28 cellular contexts compared by ENCODE assay signal in genomic region chr18:62797329-62797728, GRCh38.
"Had no signal": no experiment of that assay in that cellular context is flagged by ENCODE, and none has a peak within 500 bp of the region (broad histone marks: within the 10 kb centered on the region; RNA-seq: fewer than 3 reads in every experiment).

No MANE protein-coding gene starts in this region.

- H3K27me3 ChIP-seq: ascending aorta, body of pancreas, SJSA1 had no signal

- H3K9me3 Mint-ChIP-seq: activated CD4-positive, alpha-beta T cell treated with anti-CD3 and anti-CD28 coated beads, Interleukin-2, amount 10 ng/mL, durations not matched to agents 24 days and 14 days; activated naive CD4-positive, alpha-beta T cell treated with anti-CD3 and anti-CD28 coated beads, Interleukin-2, amount 50 U/mL, for 72 hours; activated naive CD8-positive, alpha-beta T cell treated with anti-CD3 and anti-CD28 coated beads, Interleukin-2, amount 50 U/mL, for 24 hours; activated T-cell treated with anti-CD3 and anti-CD28 coated beads, Interleukin-2, amount 50 U/mL, for 24 hours; T-helper 1 cell treated with Interleukin-12 subunit alpha and Interleukin-12 subunit beta and Interleukin-4 antibody, amounts not matched to agents 30 μg/mL and 1 μg/mL, for 36 hours; WTC11 had no signal

- DNase-seq: activated CD4-positive, alpha-beta T cell treated with anti-CD3 and anti-CD28 coated beads, Interleukin-2, amount 10 ng/mL, durations not matched to agents 24 days and 14 days; activated CD4-positive, alpha-beta T cell treated with anti-CD3 and anti-CD28 coated beads, Interleukin-2, amount 50 U/mL, for 48 hours; activated CD4-positive, CD25-positive, alpha-beta regulatory T cell treated with anti-CD3 and anti-CD28 coated beads, Interleukin-2, amount 50 U/mL, for 72 hours; activated CD8-positive, alpha-beta memory T cell treated with anti-CD3 and anti-CD28 coated beads, Interleukin-2, amount 10 ng/mL, durations not matched to agents 7 days and 5 days; activated effector memory CD4-positive, alpha-beta T cell treated with anti-CD3 and anti-CD28 coated beads, Interleukin-2, amount 50 U/mL, for 16 hours; activated naive CD4-positive, alpha-beta T cell treated with Interleukin-2 at 50 U/mL for 16 hours; activated naive CD8-positive, alpha-beta T cell treated with anti-CD3 and anti-CD28 coated beads, Interleukin-2, amount 50 U/mL, for 24 hours; activated T-cell treated with anti-CD3 and anti-CD28 coated beads, Interleukin-2, amount 50 U/mL, for 24 hours; amniotic stem cell; body of pancreas; central memory CD4-positive, alpha-beta T cell; Kasumi-1; KBM-7; NCI-H1092; NCI-H1417; NCI-H1930; NCI-H2171 treated with DMSO at 0.1 percent for 48 hours; NCI-H226; NCI-H526; NCI-H774; PC-3; SHP77 had no signal

- H3K36me3 Mint-ChIP-seq: activated naive CD4-positive, alpha-beta T cell treated with anti-CD3 and anti-CD28 coated beads, Interleukin-2, amount 50 U/mL, for 72 hours; WTC11 had no signal

- H3K27me3 Mint-ChIP-seq: activated CD4-positive, alpha-beta T cell treated with anti-CD3 and anti-CD28 coated beads, Interleukin-2, amount 10 ng/mL, durations not matched to agents 24 days and 14 days; activated CD8-positive, alpha-beta memory T cell treated with anti-CD3 and anti-CD28 coated beads, Interleukin-2, amount 10 ng/mL, durations not matched to agents 7 days and 5 days; activated T-cell treated with anti-CD3 and anti-CD28 coated beads, Interleukin-2, amount 50 U/mL, for 24 hours had no signal

- H3K27ac ChIP-seq: ascending aorta, body of pancreas, SJSA1 had no signal

- H3K4me3 ChIP-seq: ascending aorta, body of pancreas, SJSA1 had no signal

- H3K4me3 Mint-ChIP-seq: activated CD4-positive, alpha-beta T cell treated with anti-CD3 and anti-CD28 coated beads, Interleukin-2, amount 10 ng/mL, durations not matched to agents 24 days and 14 days; activated CD8-positive, alpha-beta memory T cell treated with anti-CD3 and anti-CD28 coated beads, Interleukin-2, amount 10 ng/mL, durations not matched to agents 7 days and 5 days; activated naive CD8-positive, alpha-beta T cell treated with anti-CD3 and anti-CD28 coated beads, Interleukin-2, amount 50 U/mL, for 24 hours; activated T-cell treated with anti-CD3 and anti-CD28 coated beads, Interleukin-2, amount 50 U/mL, for 24 hours; T-helper 1 cell treated with Interleukin-12 subunit alpha and Interleukin-12 subunit beta and Interleukin-4 antibody, amounts not matched to agents 30 μg/mL and 1 μg/mL, for 36 hours; WTC11 had no signal

- H3K9me3 ChIP-seq: ascending aorta, body of pancreas, SJSA1 had no signal

- H3K36me3 ChIP-seq: ascending aorta, SJSA1 had no signal

- ATAC-seq: activated CD8-positive, alpha-beta memory T cell treated with anti-CD3 and anti-CD28 coated beads, Interleukin-2, amount 10 ng/mL, durations not matched to agents 7 days and 5 days; activated naive CD4-positive, alpha-beta T cell treated with anti-CD3 and anti-CD28 coated beads, Interleukin-2, amount 50 U/mL, for 72 hours; activated naive CD8-positive, alpha-beta T cell treated with anti-CD3 and anti-CD28 coated beads, Interleukin-2, amount 50 U/mL, for 24 hours; body of pancreas; PC-3; SK-N-SH treated with all-trans-retinoic acid at 6 μM for 48 hours; WTC11 had no signal

- H3K27ac Mint-ChIP-seq: activated CD4-positive, alpha-beta T cell treated with anti-CD3 and anti-CD28 coated beads, Interleukin-2, amount 10 ng/mL, durations not matched to agents 24 days and 14 days; activated CD8-positive, alpha-beta memory T cell treated with anti-CD3 and anti-CD28 coated beads, Interleukin-2, amount 10 ng/mL, durations not matched to agents 7 days and 5 days; activated naive CD4-positive, alpha-beta T cell treated with anti-CD3 and anti-CD28 coated beads, Interleukin-2, amount 50 U/mL, for 72 hours; activated naive CD8-positive, alpha-beta T cell treated with anti-CD3 and anti-CD28 coated beads, Interleukin-2, amount 50 U/mL, for 24 hours; activated T-cell treated with anti-CD3 and anti-CD28 coated beads, Interleukin-2, amount 50 U/mL, for 24 hours; T-helper 1 cell treated with Interleukin-12 subunit alpha and Interleukin-12 subunit beta and Interleukin-4 antibody, amounts not matched to agents 30 μg/mL and 1 μg/mL, for 36 hours; WTC11 had no signal

- H3K4me1 ChIP-seq: ascending aorta had no signal
